In the genomic region with DNA sequence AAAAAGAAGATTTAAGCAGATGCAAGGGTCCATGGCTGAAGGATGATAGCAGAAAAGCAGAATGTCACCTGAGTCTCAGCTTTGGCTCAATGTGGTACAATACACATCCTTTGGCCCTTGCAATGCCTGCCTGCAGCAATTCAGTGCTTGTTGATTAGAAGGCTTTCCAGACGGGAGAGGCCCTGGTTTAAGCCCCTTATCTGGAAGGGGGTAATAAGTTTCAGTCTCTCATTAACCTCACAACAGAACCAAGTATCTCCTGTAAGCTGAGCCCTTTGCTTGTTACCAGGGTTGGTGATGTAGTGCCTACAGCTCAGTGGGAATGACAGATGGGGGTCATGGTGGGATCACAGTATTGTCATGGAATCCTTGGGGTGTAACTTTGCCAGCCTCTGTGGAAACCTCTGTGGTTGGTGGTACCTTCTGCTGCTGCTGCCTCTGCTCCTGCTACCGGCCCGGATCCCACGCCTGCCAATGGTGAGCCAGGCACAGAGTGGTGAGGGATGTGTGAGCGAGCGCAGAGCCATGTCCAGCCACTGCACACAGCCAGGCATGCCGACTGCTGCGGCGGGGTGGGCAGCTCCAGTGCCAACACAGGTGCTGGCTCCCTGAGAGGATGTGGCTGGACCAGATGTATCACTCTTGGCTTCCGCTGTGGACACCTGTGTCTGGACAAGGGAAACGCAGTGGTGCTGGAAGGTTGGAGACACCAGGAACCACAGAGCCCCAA, we compare ENCODE assay signal across 25 cellular contexts.
"Had no signal": no experiment of that assay in that cellular context is flagged by ENCODE, and none has a peak within 500 bp of the region (broad histone marks: within the 10 kb centered on the region; RNA-seq: fewer than 3 reads in every experiment).

No MANE protein-coding gene starts in this region.

- ATAC-seq: effector memory CD8-positive, alpha-beta T cell; left lobe of liver; naive thymus-derived CD4-positive, alpha-beta T cell; psoas muscle; right cardiac atrium; stimulated activated effector memory CD8-positive, alpha-beta T cell treated with anti-CD3 and anti-CD28 coated beads, Interleukin-12 subunit alpha, Interleukin-12 subunit beta, amount 100 ng/mL, for 72 hours had no signal

- H3K9me3 ChIP-seq: psoas muscle, thyroid gland, vagina had no signal

- H3K4me3 Mint-ChIP-seq: effector memory CD8-positive, alpha-beta T cell; immature natural killer cell; memory B cell; naive thymus-derived CD4-positive, alpha-beta T cell; nephron; stimulated activated effector memory CD8-positive, alpha-beta T cell treated with anti-CD3 and anti-CD28 coated beads, Interleukin-12 subunit alpha, Interleukin-12 subunit beta, amount 100 ng/mL, for 72 hours had no signal

- H3K36me3 Mint-ChIP-seq: stimulated activated effector memory CD8-positive, alpha-beta T cell treated with anti-CD3 and anti-CD28 coated beads, Interleukin-12 subunit alpha, Interleukin-12 subunit beta, amount 100 ng/mL, for 72 hours had no signal

- H3K79me2 ChIP-seq: parathyroid adenoma had no signal

- H3K27ac ChIP-seq: parathyroid adenoma, psoas muscle, sigmoid colon, stomach, thyroid gland, vagina had no signal

- DNase-seq: cortex of kidney; effector memory CD8-positive, alpha-beta T cell; hypothalamus; immature natural killer cell; islet precursor cell; kidney glomerular epithelial cell; midbrain; naive thymus-derived CD4-positive, alpha-beta T cell; occipital lobe; psoas muscle; sigmoid colon; stimulated activated CD4-positive, alpha-beta T cell treated with anti-CD3 and anti-CD28 coated beads, Interleukin-2, amount 100 ng/mL, for 24 hours; stimulated activated CD4-positive, alpha-beta T cell treated with anti-CD3 and anti-CD28 coated beads, Interleukin-4, amount 100 ng/mL, for 24 hours; stimulated activated naive CD4-positive, alpha-beta T cell treated with Interleukin-2 at 50 U/mL for 16 hours; stomach; thyroid gland; trophoblast cell had no signal

- H3K9ac ChIP-seq: parathyroid adenoma had no signal

- H3K4me3 ChIP-seq: lung, psoas muscle, sigmoid colon, stomach, thyroid gland, vagina had no signal

- H3K27ac Mint-ChIP-seq: effector memory CD8-positive, alpha-beta T cell; memory B cell; naive thymus-derived CD4-positive, alpha-beta T cell; nephron; stimulated activated effector memory CD8-positive, alpha-beta T cell treated with anti-CD3 and anti-CD28 coated beads, Interleukin-12 subunit alpha, Interleukin-12 subunit beta, amount 100 ng/mL, for 72 hours had no signal

- H3K4me1 ChIP-seq: parathyroid adenoma, psoas muscle, sigmoid colon, stomach, thyroid gland, vagina had no signal

- H3K4me1 Mint-ChIP-seq: immature natural killer cell; naive thymus-derived CD4-positive, alpha-beta T cell; nephron; stimulated activated effector memory CD8-positive, alpha-beta T cell treated with anti-CD3 and anti-CD28 coated beads, Interleukin-12 subunit alpha, Interleukin-12 subunit beta, amount 100 ng/mL, for 72 hours had no signal

- H3K36me3 ChIP-seq: sigmoid colon, stomach, thyroid gland, vagina had no signal

- H2AFZ ChIP-seq: parathyroid adenoma had no signal

- H3K27me3 ChIP-seq: sigmoid colon, thyroid gland, vagina had no signal
